Comparison of ENCODE assay signal across 8 cellular contexts in the genomic region with DNA sequence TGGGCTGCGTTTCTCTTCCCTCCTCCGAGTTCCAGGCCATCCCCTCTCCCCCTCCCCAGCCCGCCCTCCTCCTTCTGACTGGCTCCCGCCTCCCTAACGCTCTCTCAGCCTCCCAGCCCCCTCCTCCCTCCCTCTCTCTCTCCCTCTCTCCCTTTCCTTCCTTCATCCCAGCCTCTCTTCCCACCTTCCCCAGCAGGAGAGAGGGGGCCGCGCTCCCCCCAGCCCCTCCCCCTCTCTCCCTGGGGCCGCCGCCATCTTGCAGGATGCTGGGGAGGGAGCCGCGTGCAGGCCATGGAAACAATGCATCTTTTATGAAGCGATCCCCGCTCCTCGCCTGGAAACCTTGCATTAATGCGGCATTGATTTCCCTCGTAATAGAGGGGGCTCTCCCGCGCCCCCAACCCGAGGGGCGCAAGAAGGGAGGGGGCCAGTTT. TPM values are rescaled to one million over a fixed set of nuclear protein-coding genes. Genes with fewer than 3 reads are reported as not detected.
DNase-seq lines count a peak whose midpoint lies in the region; ATAC-seq and TF ChIP-seq lines count a peak whose summit lies in the region.

No MANE protein-coding gene starts in this region.

- peak in 6 of 7 experiments; percentile 24 to 75 (median 37) for DNase-seq in CD8-positive, alpha-beta T cell
- DNase-seq in NCI-H146 treated with DMSO at 0.1 percent for 48 hours (lab: John Stamatoyannopoulos, UW; ENCODE audit: unreplicated experiment): peak; percentile 63
- peak; percentile 45 for DNase-seq in activated CD4-positive, alpha-beta T cell treated with anti-CD3 and anti-CD28 coated beads, Interleukin-2, amount 50 U/mL, for 48 hours
- no peak for DNase-seq in epithelial cell of esophagus (ENCODE audit: low read depth)
- peak in 8 of 9 donors; percentile 9 to 56 (median 34) for DNase-seq in naive thymus-derived CD4-positive, alpha-beta T cell
- DNase-seq in stomach: no peak
- DNase-seq in SKM-1 (lab: John Stamatoyannopoulos, UW; ENCODE audit: unreplicated experiment): no peak

- H3K4me3 Mint-ChIP-seq in CD8-positive, alpha-beta T cell: peak overlapping the region; percentile 71
- peak overlapping the region; percentile 36 to 82 (median 72) for H3K4me3 Mint-ChIP-seq in naive thymus-derived CD4-positive, alpha-beta T cell

- CTCF ChIA-PET in CD8-positive, alpha-beta T cell (lab: Charles Lee): no interaction called here
- CTCF ChIA-PET in naive thymus-derived CD4-positive, alpha-beta T cell (lab: Charles Lee): no interaction called here

- no peaks in the 10 kb centered on the region for H3K9me3 Mint-ChIP-seq in CD8-positive, alpha-beta T cell
- peaks cover 0 to 1% (median 0%) of the 10 kb centered on the region in 11 donors for H3K9me3 Mint-ChIP-seq in naive thymus-derived CD4-positive, alpha-beta T cell

- H3K4me1 ChIP-seq in CD8-positive, alpha-beta T cell (ENCODE audit: insufficient read depth, low read length): peaks cover 11% of the 10 kb centered on the region
- H3K4me1 ChIP-seq in naive thymus-derived CD4-positive, alpha-beta T cell (ENCODE audit: control insufficient read depth in 2 of 2, insufficient read depth in 2 of 2, low read length in 2 of 2): no peaks in the 10 kb centered on the region
- peaks cover 7 to 25% (median 22%) of the 10 kb centered on the region in 4 donors for H3K4me1 ChIP-seq in stomach

- H3K36me3 ChIP-seq in CD8-positive, alpha-beta T cell (ENCODE audit: insufficient read depth, low read length): no peaks in the 10 kb centered on the region
- H3K36me3 ChIP-seq in naive thymus-derived CD4-positive, alpha-beta T cell (ENCODE audit: control insufficient read depth in 2 of 3, insufficient read depth in 3 of 3, low read length in 3 of 3): no peaks in the 10 kb centered on the region
- H3K36me3 ChIP-seq in stomach: no peaks in the 10 kb centered on the region

- peak overlapping the region; percentile 60 for H3K4me3 ChIP-seq in CD8-positive, alpha-beta T cell (ENCODE audit: low read depth, low read length)
- H3K4me3 ChIP-seq in epithelial cell of esophagus (ENCODE audit: low read length) (peak overlapping the region; percentile 44), stomach (peak overlapping the region; percentile 48 to 59 (median 56))
- peak overlapping the region; percentile 52 for H3K4me3 ChIP-seq in naive thymus-derived CD4-positive, alpha-beta T cell (ENCODE audit: low read length)

- no peaks in the 10 kb centered on the region for H3K27me3 Mint-ChIP-seq in CD8-positive, alpha-beta T cell (ENCODE audit: low read depth)
- H3K27me3 Mint-ChIP-seq in naive thymus-derived CD4-positive, alpha-beta T cell: peaks cover 0 to 9% (median 0%) of the 10 kb centered on the region in 5 donors

- no peaks in the 10 kb centered on the region for H3K27me3 ChIP-seq in CD8-positive, alpha-beta T cell (ENCODE audit: insufficient read depth, low read length)
- H3K27me3 ChIP-seq in naive thymus-derived CD4-positive, alpha-beta T cell (ENCODE audit: control insufficient read depth in 2 of 2, insufficient read depth in 2 of 2, low read length in 2 of 2): no peaks in the 10 kb centered on the region
- H3K27me3 ChIP-seq in stomach: peaks cover 0 to 31% (median 20%) of the 10 kb centered on the region in 3 donors

- H3K4me1 Mint-ChIP-seq in CD8-positive, alpha-beta T cell (ENCODE audit: low read depth): peaks cover 7% of the 10 kb centered on the region
- peaks cover 4 to 15% (median 13%) of the 10 kb centered on the region in 7 donors for H3K4me1 Mint-ChIP-seq in naive thymus-derived CD4-positive, alpha-beta T cell

- H3K9me3 ChIP-seq in CD8-positive, alpha-beta T cell (ENCODE audit: low read length): no peaks in the 10 kb centered on the region
- no peaks in the 10 kb centered on the region for H3K9me3 ChIP-seq in naive thymus-derived CD4-positive, alpha-beta T cell (ENCODE audit: control insufficient read depth in 2 of 3, low read length in 3 of 3)
- no peaks in the 10 kb centered on the region for H3K9me3 ChIP-seq in stomach

- no peak for TF ChIP-seq EP300 in stomach (IDR thresholded peaks at IDR 0.05)

- ATAC-seq in CD8-positive, alpha-beta T cell: peak; percentile 80
- peak; percentile 63 for ATAC-seq in naive thymus-derived CD4-positive, alpha-beta T cell
- ATAC-seq in GM18873 (IDR thresholded peaks at IDR 0.05; ENCODE audit: low FRiP score, unreplicated experiment): no peak

- H3K27ac ChIP-seq in CD8-positive, alpha-beta T cell (ENCODE audit: low read depth, low read length): peak overlapping the region; percentile 30
- peak overlapping the region; percentile 63 for H3K27ac ChIP-seq in naive thymus-derived CD4-positive, alpha-beta T cell (ENCODE audit: low read depth, low read length)
- peak overlapping the region in 4 of 5 donors; percentile 3 to 72 (median 62) for H3K27ac ChIP-seq in stomach

- intact Hi-C loops in CD8-positive, alpha-beta T cell (cut with DNase I, micrococcal nuclease): no loop called here
- intact Hi-C loops in naive thymus-derived CD4-positive, alpha-beta T cell (cut with micrococcal nuclease): loop anchor here in 1 of 2 donors (2.0 kb wide), 1 partner anchor 130 kb away; no protein-coding TSS in a partner anchor
- intact Hi-C loops in stomach (cut with DNase I; ENCODE audit: low total_unique reads): no loop called here

- TF ChIP-seq CTCF in CD8-positive, alpha-beta T cell (IDR thresholded peaks at IDR 0.05): no peak
- no peak for TF ChIP-seq CTCF in epithelial cell of esophagus (IDR thresholded peaks at IDR 0.05; ENCODE audit: insufficient read depth, low read depth, low read length, missing control alignments)
- no peak for TF ChIP-seq CTCF in stomach (IDR thresholded peaks at IDR 0.05)

- POLR2A ChIA-PET in CD8-positive, alpha-beta T cell (lab: Charles Lee): no interaction called here
- POLR2A ChIA-PET in naive thymus-derived CD4-positive, alpha-beta T cell (lab: Charles Lee): no interaction called here

- no peaks in the 10 kb centered on the region for H3K36me3 Mint-ChIP-seq in CD8-positive, alpha-beta T cell
- no peaks in the 10 kb centered on the region for H3K36me3 Mint-ChIP-seq in naive thymus-derived CD4-positive, alpha-beta T cell

- peak overlapping the region; percentile 57 for H3K27ac Mint-ChIP-seq in CD8-positive, alpha-beta T cell
- peak overlapping the region in 8 of 9 donors; percentile 46 to 78 (median 62) for H3K27ac Mint-ChIP-seq in naive thymus-derived CD4-positive, alpha-beta T cell

- 1 to 3% (median 2%) methylated on average over 11 to 20 of the region's 20 CpGs for WGBS in stomach, 5 donors

- no peak for TF ChIP-seq POLR2A in stomach (IDR thresholded peaks at IDR 0.05)

RNA-seq across cellular contexts. Expression of a gene that starts 42.6 kb away (rescaled TPM):
- 10 to 100 TPM; 19.9 to 20.5 TPM for total RNA-seq in CD8-positive, alpha-beta T cell
- 10 to 100 TPM; 12.4 to 39.4 (median 37.8) TPM for total RNA-seq in naive thymus-derived CD4-positive, alpha-beta T cell
- 1 to 10 TPM in 1 of 2 donors, under 1 TPM in 1; 0.72 to 3.0 TPM for polyA plus RNA-seq in naive thymus-derived CD4-positive, alpha-beta T cell
- 10 to 100 TPM in 4 of 5 donors, 1 to 10 TPM in 1; 9.0 to 24.5 (median 18.7) TPM for total RNA-seq in stomach
- polyA plus RNA-seq in stomach: 10 to 100 TPM in 1 of 3 donors, 1 to 10 TPM in 2; 6.0 to 11.0 (median 6.7) TPM

Comparison
In these comparisons a context has a peak if more than half of its experiments do, and no peak if none do; other contexts are left out.
1. DNase-seq: peak in CD8-positive, alpha-beta T cell (6 of 7), NCI-H146 treated with DMSO at 0.1 percent for 48 hours (single experiment), activated CD4-positive, alpha-beta T cell treated with anti-CD3 and anti-CD28 coated beads, Interleukin-2, amount 50 U/mL, for 48 hours (2 of 2) and naive thymus-derived CD4-positive, alpha-beta T cell (8 of 9); none in epithelial cell of esophagus (single experiment), stomach (single experiment) and SKM-1 (single experiment).
2. Peak in every context shown above with its lines, with median percentiles within 50 percentile points of each other: H3K27ac ChIP-seq and H3K4me3 ChIP-seq.